ENCODE assay signal across 12 cellular contexts in genomic region chr15:37093480-37094410, GRCh38. TPM values are rescaled to one million over a fixed set of nuclear protein-coding genes. Genes with fewer than 3 reads are reported as not detected.
A peak's percentile ranks its signal among the peaks of the same experiment; 100 is the strongest.
DNase-seq lines count a peak whose midpoint lies in the region; ATAC-seq, FAIRE-seq and TF ChIP-seq lines count a peak whose summit lies in the region.
"Had no signal": no experiment of that assay in that cellular context is flagged by ENCODE, and none has a peak within 500 bp of the region (broad histone marks: within the 10 kb centered on the region; RNA-seq: fewer than 3 reads in every experiment).

No MANE protein-coding gene starts in this region.

- no peak overlapping the region for H2AFZ ChIP-seq in astrocyte (ENCODE audit: low read depth, low read length)
- no peak overlapping the region for H2AFZ ChIP-seq in hepatocyte
- no peak overlapping the region for H2AFZ ChIP-seq in OCI-LY7 (ENCODE audit: low read length)

- H3K9ac ChIP-seq in astrocyte (ENCODE audit: low read length): peak overlapping the region; percentile 96

- H3K27ac ChIP-seq in HEK293 (ENCODE audit: extremely low read depth, low read depth, low read length) (no peak overlapping the region), astrocyte (ENCODE audit: low read depth, low read length) (peak overlapping the region; percentile 52), hepatocyte (peak overlapping the region; percentile 29), OCI-LY7 (ENCODE audit: low read depth, low read length, poor library complexity, severe bottlenecking) (no peak overlapping the region)
- H3K27ac ChIP-seq: tibial artery had no signal

- CTCF ChIA-PET in HEK293 (lab: Yijun Ruan, JAX): no interaction called here
- CTCF ChIA-PET in OCI-LY7 (lab: Charles Lee; ENCODE audit: unreplicated experiment): no interaction called here

- H3K4me1 ChIP-seq in HEK293 (ENCODE audit: control insufficient read depth, insufficient read depth, low read length) (peaks cover 8% of the 10 kb centered on the region; the same call in 1 of the 2 replicates), astrocyte (ENCODE audit: insufficient read depth, low read length) (peaks cover 38% of the 10 kb centered on the region), hepatocyte (ENCODE audit: insufficient read depth) (peaks cover 4% of the 10 kb centered on the region), OCI-LY7 (ENCODE audit: insufficient read depth, low read length, poor library complexity, severe bottlenecking) (peaks cover 10% of the 10 kb centered on the region)

- TF ChIP-seq CTCF in HEK293 (tag by site-specific recombination; IDR thresholded peaks at IDR 0.05) (no peak), astrocyte (IDR thresholded peaks at IDR 0.05; ENCODE audit: insufficient read depth, low read depth, low read length) (no peak), hepatocyte (IDR thresholded peaks at IDR 0.05; ENCODE audit: poor library complexity) (no peak), OCI-LY7 (conservative IDR thresholded peaks at IDR 0.05; ENCODE audit: low read length) (no peak)

- POLR2A ChIA-PET in HEK293 (lab: Yijun Ruan, JAX): no interaction called here
- POLR2A ChIA-PET in OCI-LY7 (lab: Charles Lee): interaction anchor here (0.6 to 1.2 kb wide), 3 partner anchors 9 to 211 kb away, joined by 3 to 5 read pairs (median 3); no protein-coding TSS in a partner anchor

- intact Hi-C loops in sciatic nerve (cut with DNase I): no loop called here
- intact Hi-C loops in OCI-LY7 (cut with micrococcal nuclease; ENCODE audit: unreplicated experiment): no loop called here

- peaks cover 26% of the 10 kb centered on the region for H3K4me1 Mint-ChIP-seq in astrocyte (ENCODE audit: low read depth, unreplicated experiment)
- H3K4me1 Mint-ChIP-seq in immature natural killer cell: peaks cover 20 to 22% of the 10 kb centered on the region in 2 donors

- H3K27me3 Mint-ChIP-seq in astrocyte (ENCODE audit: low read depth, unreplicated experiment) (peaks cover 4% of the 10 kb centered on the region), immature natural killer cell (ENCODE audit: low read depth in 3 of 3) (peaks cover 16 to 46% (median 38%) of the 10 kb centered on the region in 3 donors)

- WGBS in hepatocyte (ENCODE audit: low lambda C conversion rate, missing lambda C conversion rate): 61% methylated on average over 12 of the region's 12 CpGs

- peaks cover 57% of the 10 kb centered on the region for H4K20me1 ChIP-seq in astrocyte (ENCODE audit: insufficient read depth, low read length)
- H4K20me1 ChIP-seq in hepatocyte (ENCODE audit: insufficient read depth, poor library complexity, severe bottlenecking): no peaks in the 10 kb centered on the region
- H4K20me1 ChIP-seq in OCI-LY7 (ENCODE audit: insufficient read depth, low read length): peaks cover 10% of the 10 kb centered on the region; the same call in 1 of the 2 replicates

- no peaks in the 10 kb centered on the region for H3K9me2 ChIP-seq in hepatocyte (replicated peaks; ENCODE audit: insufficient read depth)
- H3K9me2 ChIP-seq in OCI-LY7 (ENCODE audit: insufficient read depth, low read length): no peaks in the 10 kb centered on the region

- H3K9me3 Mint-ChIP-seq in astrocyte (ENCODE audit: unreplicated experiment) (no peaks in the 10 kb centered on the region), immature natural killer cell (peaks cover 2 to 19% (median 6%) of the 10 kb centered on the region in 6 donors)

- H3K27ac Mint-ChIP-seq in astrocyte (ENCODE audit: unreplicated experiment) (peak overlapping the region; percentile 10), immature natural killer cell (no peak overlapping the region)
- H3K27ac Mint-ChIP-seq: activated CD8-positive, alpha-beta T cell treated with anti-CD3 and anti-CD28 coated beads for 36 hours had no signal

- peaks cover 98% of the 10 kb centered on the region for H3K79me2 ChIP-seq in astrocyte (ENCODE audit: insufficient read depth, low read length)
- H3K79me2 ChIP-seq in hepatocyte: peaks cover 90% of the 10 kb centered on the region
- H3K79me2 ChIP-seq in OCI-LY7 (ENCODE audit: insufficient read depth, low read depth, low read length): peaks cover 9% of the 10 kb centered on the region; the same call in 1 of the 2 replicates

- H3K4me3 ChIP-seq in HEK293 (ENCODE audit: low read depth, low read length) (no peak overlapping the region), astrocyte (ENCODE audit: insufficient read depth, low read depth, low read length) (peak overlapping the region; percentile 22), hepatocyte (no peak overlapping the region), OCI-LY7 (ENCODE audit: low read depth, low read length, poor library complexity, severe bottlenecking) (no peak overlapping the region)
- H3K4me3 ChIP-seq: tibial artery had no signal

- no TSS peak for BruUV-seq in OCI-LY7 (replicated peaks; lab: Mats Ljungman, UMichigan)

- DNase-seq in astrocyte (ENCODE audit: low read depth) (peak; percentile 79), hepatocyte (ENCODE audit: low spot score) (peak; percentile 42), sciatic nerve (ENCODE audit: low spot score) (no peak), OCI-LY7 (ENCODE audit: low spot score) (no peak), immature natural killer cell (no peak)
- DNase-seq: activated CD8-positive, alpha-beta T cell treated with anti-CD3 and anti-CD28 coated beads for 36 hours; left colon; NCI-H2081; tibial artery had no signal

- H3K4me2 ChIP-seq in astrocyte (ENCODE audit: low read length) (peak overlapping the region; percentile 99), hepatocyte (peak overlapping the region; percentile 92), OCI-LY7 (ENCODE audit: low read length) (no peak overlapping the region)

- FAIRE-seq in astrocyte (lab: Jason Lieb, UNC): no peak

- H3K9me3 ChIP-seq in HEK293 (ENCODE audit: control insufficient read depth, insufficient read depth, low read depth, low read length) (no peaks in the 10 kb centered on the region), astrocyte (ENCODE audit: insufficient read depth, low read depth, low read length) (no peaks in the 10 kb centered on the region), hepatocyte (ENCODE audit: low read depth) (no peaks in the 10 kb centered on the region), OCI-LY7 (ENCODE audit: low read length) (no peaks in the 10 kb centered on the region)
- H3K9me3 ChIP-seq: tibial artery had no signal

- H3K36me3 Mint-ChIP-seq in astrocyte (ENCODE audit: low read depth, unreplicated experiment) (peaks cover 10% of the 10 kb centered on the region), immature natural killer cell (no peaks in the 10 kb centered on the region)

- ATAC-seq in sciatic nerve (peak; percentile 52), GM18519 (IDR thresholded peaks at IDR 0.05; ENCODE audit: low FRiP score, unreplicated experiment) (no peak), GM21723 (IDR thresholded peaks at IDR 0.05; ENCODE audit: unreplicated experiment) (no peak)
- ATAC-seq: activated CD8-positive, alpha-beta T cell treated with anti-CD3 and anti-CD28 coated beads for 36 hours; left colon had no signal

- H3K27me3 ChIP-seq in astrocyte (ENCODE audit: insufficient read depth, low read length) (no peaks in the 10 kb centered on the region), hepatocyte (peaks cover 34% of the 10 kb centered on the region)
- H3K27me3 ChIP-seq: tibial artery had no signal

- H3K4me3 Mint-ChIP-seq in astrocyte (ENCODE audit: unreplicated experiment) (peak overlapping the region; percentile 47), immature natural killer cell (no peak overlapping the region)
- H3K4me3 Mint-ChIP-seq: activated CD8-positive, alpha-beta T cell treated with anti-CD3 and anti-CD28 coated beads for 36 hours had no signal

- H3K36me3 ChIP-seq in HEK293 (ENCODE audit: control insufficient read depth in 2 of 2, insufficient read depth in 1 of 2, low read length in 2 of 2) (peaks cover 38 to 47% of the 10 kb centered on the region in 2 experiments), astrocyte (ENCODE audit: insufficient read depth, low read length) (peaks cover 33% of the 10 kb centered on the region), hepatocyte (replicated peaks; ENCODE audit: insufficient read depth, low read depth) (no peaks in the 10 kb centered on the region), OCI-LY7 (ENCODE audit: insufficient read depth, low read length) (peaks cover 53% of the 10 kb centered on the region)

TF ChIP-seq in HEK293, 187 proteins besides CTCF, POLR2A, EP300 and RAD21:
- TF ChIP-seq ZBTB17 (tag by site-specific recombination; IDR thresholded peaks at IDR 0.05): peak; percentile 78
- peak; percentile 62; the same call in 1 of the 2 replicates for TF ChIP-seq ZBTB44 (tag by site-specific recombination; IDR thresholded peaks at IDR 0.05)
- no peak for TF ChIP-seq ZNF423 (tag by site-specific recombination; IDR thresholded peaks at IDR 0.05)
- no peak for TF ChIP-seq ZNF138 (tag by site-specific recombination; IDR thresholded peaks at IDR 0.05; ENCODE audit: borderline replicate concordance)
- TF ChIP-seq ZNF223 (tag by site-specific recombination; IDR thresholded peaks at IDR 0.05): peak; percentile 38; the same call in 1 of the 2 replicates
- peak; percentile 81 for TF ChIP-seq SCRT2 (tag by site-specific recombination; IDR thresholded peaks at IDR 0.05)

RNA-seq across cellular contexts. Expression of gene MEIS2, which starts 6.6 kb away (rescaled TPM):
- total RNA-seq in astrocyte: 30.9 and 35.6 TPM in 2 replicates
- 30.0 and 33.5 TPM in 2 replicates for total RNA-seq in hepatocyte
- polyA plus RNA-seq in hepatocyte: 20.6 and 32.4 TPM in 2 replicates
- total RNA-seq in sciatic nerve: 22.0 TPM
- 31.7 and 35.8 TPM in 2 replicates for total RNA-seq in OCI-LY7 (2014; rRNA removed; shearing (Covaris generic))
- 31.0 and 32.6 TPM in 2 replicates for total RNA-seq in OCI-LY7 (2022)
- not detected for polyA plus RNA-seq in immature natural killer cell

Comparison
In these comparisons a context has a peak if more than half of its experiments do, and no peak if none do; other contexts are left out.
1. H3K27ac ChIP-seq: peak in astrocyte (single experiment) and hepatocyte (single experiment); none in HEK293 (single experiment) and OCI-LY7 (single experiment).
2. DNase-seq: peak in astrocyte (single experiment) and hepatocyte (single experiment); none in sciatic nerve (single experiment), OCI-LY7 (single experiment) and immature natural killer cell (0 of 3).